ENCODE assay signal across 9 cellular contexts in the genomic region with DNA sequence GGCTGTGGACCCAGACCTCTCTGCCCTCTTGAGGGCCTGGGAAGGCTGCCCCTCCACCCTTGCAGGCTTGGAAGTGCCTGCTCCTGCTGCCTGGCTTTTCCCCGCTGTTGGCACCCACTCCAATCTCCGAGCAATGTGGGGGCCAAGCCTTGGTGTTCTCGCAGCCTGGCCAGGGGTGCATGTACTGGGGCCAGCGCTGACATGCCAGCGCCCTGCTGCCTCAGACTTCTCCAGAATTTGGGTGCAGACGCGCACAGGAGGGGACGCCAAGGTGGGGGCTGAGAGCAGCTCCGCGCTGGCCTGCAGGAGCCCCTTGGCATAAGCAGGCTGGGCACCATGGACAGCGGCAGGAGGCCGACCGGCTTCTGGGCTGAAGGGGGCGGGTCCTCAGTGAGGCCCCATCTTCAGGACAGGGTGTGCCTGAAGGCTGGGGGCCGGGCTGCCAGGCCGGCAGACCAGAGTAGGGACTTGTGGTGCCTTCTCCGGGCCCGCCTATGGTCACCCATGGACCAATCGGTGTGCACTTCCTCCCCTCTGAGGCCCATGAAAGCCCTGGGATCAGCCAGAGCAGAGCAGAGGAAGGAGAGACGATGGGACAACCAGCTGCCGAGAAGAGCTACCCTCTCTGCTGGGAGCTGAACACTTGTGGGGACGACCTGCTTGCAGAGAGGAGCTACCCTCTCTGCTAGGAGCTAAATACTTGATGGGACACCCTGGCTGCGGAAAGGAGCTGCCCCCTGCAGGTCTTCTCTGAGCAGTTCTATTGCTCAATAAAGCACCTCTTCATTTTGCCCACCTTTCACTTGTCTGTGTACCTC.
DNase-seq lines count a peak whose midpoint lies in the region; ATAC-seq, FAIRE-seq and TF ChIP-seq lines count a peak whose summit lies in the region.
"Had no signal": no experiment of that assay in that cellular context is flagged by ENCODE, and none has a peak within 500 bp of the region (broad histone marks: within the 10 kb centered on the region; RNA-seq: fewer than 3 reads in every experiment).

No MANE protein-coding gene starts in this region.

- no peak overlapping the region for H3K27ac ChIP-seq in PC-9
- H3K27ac ChIP-seq in pancreas = no peak overlapping the region
- H3K27ac ChIP-seq in gastrocnemius medialis = no peak overlapping the region

- H3K79me2 ChIP-seq in PC-9 (ENCODE audit: low read depth) = no peaks in the 10 kb centered on the region

- H3K36me3 ChIP-seq in PC-9 (ENCODE audit: low read depth) = no peaks in the 10 kb centered on the region
- H3K36me3 ChIP-seq in pancreas = no peaks in the 10 kb centered on the region
- H3K36me3 ChIP-seq in gastrocnemius medialis = no peaks in the 10 kb centered on the region

- FAIRE-seq in pancreas (lab: Jason Lieb, UNC) = no peak

- no peaks in the 10 kb centered on the region for H4K20me1 ChIP-seq in PC-9 (ENCODE audit: insufficient read depth)

- H3F3A ChIP-seq in PC-9 (ENCODE audit: insufficient read depth, low read depth) = no peaks in the 10 kb centered on the region

- no peak overlapping the region for H2AFZ ChIP-seq in PC-9

- H3K4me2 ChIP-seq in PC-9 = no peak overlapping the region

- peak; percentile 46; the same call in 1 of the 2 replicates for TF ChIP-seq CTCF in PC-9 (conservative IDR thresholded peaks at IDR 0.05)
- TF ChIP-seq CTCF in fibroblast of the aortic adventitia (IDR thresholded peaks at IDR 0.05; ENCODE audit: insufficient read depth, low read length) = peak; percentile 14
- no peak for TF ChIP-seq CTCF in pancreas (IDR thresholded peaks at IDR 0.05)
- no peak for TF ChIP-seq CTCF in gastrocnemius medialis (IDR thresholded peaks at IDR 0.05 in 4 of 5, conservative IDR thresholded peaks at IDR 0.05 in 1 of 5)

- intact Hi-C loops in PC-9 (cut with micrococcal nuclease; ENCODE audit: unreplicated experiment) (loop anchor here (10.0 kb wide), 1 partner anchor 300 kb away; no protein-coding TSS in a partner anchor), pancreas (cut with DNase I) (no loop called here), gastrocnemius medialis (cut with DNase I; ENCODE audit: low total_unique reads) (no loop called here)

- DNase-seq in NCI-H82 (lab: John Stamatoyannopoulos, UW) (peak; percentile 30), NCI-H82 treated with DMSO at 0.1 percent for 48 hours (lab: John Stamatoyannopoulos, UW; ENCODE audit: unreplicated experiment) (no peak), PC-9 (peak in 1 of 2 experiments; percentile 42), fibroblast of the aortic adventitia (ENCODE audit: low read depth) (peak; percentile 13), pancreas (peak in 5 of 6 donors; percentile 20 to 74 (median 44)), gastrocnemius medialis (no peak)

- H3K27me3 ChIP-seq in PC-9 (ENCODE audit: insufficient read depth, low read depth) = 0 out of 2 replicates have a peak, but pooled peaks cover 11% of the 10 kb centered on the region
- peaks cover 0 to 2% (median 0%) of the 10 kb centered on the region in 4 donors for H3K27me3 ChIP-seq in pancreas
- peaks cover 0 to 6% (median 0%) of the 10 kb centered on the region in 3 donors for H3K27me3 ChIP-seq in gastrocnemius medialis

- POLR2A ChIA-PET in PC-9 (lab: Charles Lee; ENCODE audit: unreplicated experiment) = no interaction called here

- no peaks in the 10 kb centered on the region for H3K9me2 ChIP-seq in PC-9 (ENCODE audit: insufficient read depth)

- in situ Hi-C loops in gastrocnemius medialis (cut with MboI; ENCODE audit: low sequenced_read_pairs in 4 of 4) = no loop called here

- TF ChIP-seq POLR2A in gastrocnemius medialis (IDR thresholded peaks at IDR 0.05) = no peak

- WGBS in pancreas, 2 donors = 11 to 30% methylated on average over 22 to 23 of the region's 23 CpGs

- no TSS peak for BruUV-seq in PC-9 (replicated peaks; lab: Mats Ljungman, UMichigan)

- H3K9me3 ChIP-seq in PC-9 (ENCODE audit: insufficient read depth, low read depth) (no peaks in the 10 kb centered on the region), pancreas (no peaks in the 10 kb centered on the region), gastrocnemius medialis (no peaks in the 10 kb centered on the region)

- H3K4me1 ChIP-seq in PC-9 (replicated peaks; ENCODE audit: insufficient read depth) (no peaks in the 10 kb centered on the region), pancreas (no peaks in the 10 kb centered on the region), gastrocnemius medialis (no peaks in the 10 kb centered on the region)

- ATAC-seq in pancreas (peak in 3 of 4 donors; percentile 75 to 85 (median 77)), HG02763 (IDR thresholded peaks at IDR 0.05; ENCODE audit: unreplicated experiment) (no peak), gastrocnemius medialis (no peak), GM18868 (IDR thresholded peaks at IDR 0.05; ENCODE audit: unreplicated experiment) (no peak)
- ATAC-seq: naive thymus-derived CD8-positive, alpha-beta T cell had no signal

- H3K4me3 ChIP-seq in PC-9 (no peak overlapping the region), fibroblast of the aortic adventitia (ENCODE audit: low read depth, low read length) (no peak overlapping the region), pancreas (no peak overlapping the region), gastrocnemius medialis (no peak overlapping the region)

- CTCF ChIA-PET in PC-9 (lab: Charles Lee) = no interaction called here

Comparison
In these comparisons a context has a peak if more than half of its experiments do, and no peak if none do; other contexts are left out.
1. DNase-seq: peak in NCI-H82 (single experiment), fibroblast of the aortic adventitia (single experiment) and pancreas (5 of 6); none in NCI-H82 treated with DMSO at 0.1 percent for 48 hours (single experiment) and gastrocnemius medialis (0 of 2).
2. CTCF ChIP-seq: peak in PC-9 (single experiment) and fibroblast of the aortic adventitia (single experiment); none in pancreas (0 of 4) and gastrocnemius medialis (0 of 5).
3. ATAC-seq: peak in pancreas (3 of 4); none in HG02763 (single experiment), gastrocnemius medialis (0 of 2) and GM18868 (single experiment).